ENCODE assay signal across 20 cellular contexts in the genomic region with DNA sequence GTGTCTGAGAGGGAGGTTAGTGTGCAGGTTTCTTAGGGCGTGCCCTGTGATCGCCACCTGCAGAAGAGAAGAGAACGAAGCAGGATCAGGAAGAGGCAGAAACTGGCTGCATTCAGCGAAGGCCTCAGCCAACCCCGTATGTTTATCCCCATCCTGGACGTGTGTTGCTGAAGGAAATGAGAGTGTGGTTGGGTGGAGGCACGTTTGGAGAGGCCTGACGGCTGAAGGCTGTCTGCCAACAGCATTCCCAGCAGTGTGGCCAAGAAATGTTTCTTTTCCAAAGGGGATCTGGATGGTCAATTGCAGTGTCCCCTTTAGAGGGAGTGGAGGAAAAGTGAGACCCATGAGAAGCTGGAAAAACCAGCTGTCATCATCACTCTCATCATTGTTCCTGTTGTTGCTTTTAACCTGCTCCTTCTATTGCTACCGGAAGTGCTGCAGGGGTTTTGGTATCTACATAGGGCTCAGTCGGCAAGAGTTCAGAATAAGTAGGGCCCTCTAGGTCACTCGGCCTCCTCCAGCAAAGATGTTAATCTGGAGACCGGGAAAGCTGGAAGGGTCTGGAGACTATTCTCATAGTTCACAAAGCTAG. TPM values are rescaled to one million over a fixed set of nuclear protein-coding genes. Genes with fewer than 3 reads are reported as not detected.
DNase-seq lines count a peak whose midpoint lies in the region; ATAC-seq and TF ChIP-seq lines count a peak whose summit lies in the region.
"Had no signal": no experiment of that assay in that cellular context is flagged by ENCODE, and none has a peak within 500 bp of the region (broad histone marks: within the 10 kb centered on the region; RNA-seq: fewer than 3 reads in every experiment).

No MANE protein-coding gene starts in this region.

- H3K27me3 ChIP-seq in neural progenitor cell: no peaks in the 10 kb centered on the region
- no peaks in the 10 kb centered on the region for H3K27me3 ChIP-seq in vagina
- H3K27me3 ChIP-seq: ovary had no signal

- H3K27ac ChIP-seq in neural progenitor cell (no peak overlapping the region), vagina (peak overlapping the region; percentile 66)
- H3K27ac ChIP-seq: A549, C4-2B, ovary had no signal

- no peaks in the 10 kb centered on the region for H3K9me3 Mint-ChIP-seq in neural progenitor cell
- H3K9me3 Mint-ChIP-seq: activated CD4-positive, alpha-beta T cell treated with anti-CD3 and anti-CD28 coated beads, Interleukin-2, amount 10 ng/mL, durations not matched to agents 7 days and 5 days; H9; T-cell had no signal

- peaks cover 5% of the 10 kb centered on the region for H3K4me1 ChIP-seq in neural progenitor cell
- peaks cover 59% of the 10 kb centered on the region for H3K4me1 ChIP-seq in vagina
- H3K4me1 ChIP-seq: A549 had no signal

- DNase-seq in left ventricle myocardium superior: no peak
- DNase-seq in Right ventricle myocardium inferior (ENCODE audit: missing footprints): no peak
- DNase-seq in fibroblast of peridontal ligament (ENCODE audit: extremely low read depth): peak; percentile 28
- no peak for DNase-seq in neural progenitor cell (ENCODE audit: low spot score)
- DNase-seq in vagina (ENCODE audit: extremely low spot score in 2 of 2): no peak
- DNase-seq: activated CD4-positive, alpha-beta T cell treated with anti-CD3 and anti-CD28 coated beads, Interleukin-2, amount 10 ng/mL, durations not matched to agents 7 days and 5 days; activated gamma-delta T cell treated with Interleukin-2 at 50 U/mL for 16 hours; H9; NCI-H69; ovary; SHP77; stimulated activated naive CD4-positive, alpha-beta T cell; T-cell had no signal

- no peak overlapping the region for H3K9ac ChIP-seq in neural progenitor cell

- no peaks in the 10 kb centered on the region for H3K79me2 ChIP-seq in neural progenitor cell (ENCODE audit: low read depth)

- H4K20me1 ChIP-seq in neural progenitor cell (ENCODE audit: low read depth): no peaks in the 10 kb centered on the region

- peak overlapping the region; percentile 38 for H3K27ac Mint-ChIP-seq in neural progenitor cell
- H3K27ac Mint-ChIP-seq: activated CD4-positive, alpha-beta T cell treated with anti-CD3 and anti-CD28 coated beads, Interleukin-2, amount 10 ng/mL, durations not matched to agents 7 days and 5 days; T-cell had no signal

- no peak overlapping the region for H3K4me2 ChIP-seq in neural progenitor cell
- H3K4me2 ChIP-seq: A549 had no signal

- H3K4me3 Mint-ChIP-seq in neural progenitor cell: no peak overlapping the region
- H3K4me3 Mint-ChIP-seq: activated CD4-positive, alpha-beta T cell treated with anti-CD3 and anti-CD28 coated beads, Interleukin-2, amount 10 ng/mL, durations not matched to agents 7 days and 5 days; H9; T-cell had no signal

- H3K27me3 Mint-ChIP-seq in neural progenitor cell (ENCODE audit: insufficient read depth, low read depth): peaks cover 5% of the 10 kb centered on the region

- no peak overlapping the region for H2AFZ ChIP-seq in neural progenitor cell (replicated peaks)

- H3K9me3 ChIP-seq in neural progenitor cell (ENCODE audit: low read depth) (no peaks in the 10 kb centered on the region), vagina (no peaks in the 10 kb centered on the region)
- H3K9me3 ChIP-seq: A549, ovary had no signal

- H3K36me3 ChIP-seq in neural progenitor cell: no peaks in the 10 kb centered on the region
- no peaks in the 10 kb centered on the region for H3K36me3 ChIP-seq in vagina
- H3K36me3 ChIP-seq: ovary had no signal

- peaks cover under 1% of the 10 kb centered on the region for H3F3A ChIP-seq in neural progenitor cell (ENCODE audit: low read depth)

- H3K4me3 ChIP-seq in neural progenitor cell: no peak overlapping the region
- no peak overlapping the region for H3K4me3 ChIP-seq in vagina
- H3K4me3 ChIP-seq: A549, GM12878, ovary had no signal

- ATAC-seq in left ventricle myocardium superior (peak; percentile 49), Right ventricle myocardium inferior (no peak), HG03354 (IDR thresholded peaks at IDR 0.05; ENCODE audit: poor library complexity, severe bottlenecking, unreplicated experiment) (no peak), HG02763 (IDR thresholded peaks at IDR 0.05; ENCODE audit: unreplicated experiment) (no peak)
- ATAC-seq in activated CD4-positive, CD25-positive, alpha-beta regulatory T cell treated with anti-CD3 and anti-CD28 coated beads, Interleukin-2, amount 50 U/mL, for 24 hours: no peak
- ATAC-seq: A549, GM12878, left lobe of liver, T-cell had no signal

- no peaks in the 10 kb centered on the region for H3K36me3 Mint-ChIP-seq in neural progenitor cell
- H3K36me3 Mint-ChIP-seq: T-cell had no signal

- peaks cover 15% of the 10 kb centered on the region for H3K4me1 Mint-ChIP-seq in neural progenitor cell
- H3K4me1 Mint-ChIP-seq: activated CD4-positive, alpha-beta T cell treated with anti-CD3 and anti-CD28 coated beads, Interleukin-2, amount 10 ng/mL, durations not matched to agents 7 days and 5 days; T-cell had no signal

- no peak for TF ChIP-seq POLR2A in vagina (IDR thresholded peaks at IDR 0.05)

- TF ChIP-seq CTCF in neural progenitor cell (IDR thresholded peaks at IDR 0.05) (no peak), vagina (IDR thresholded peaks at IDR 0.05) (no peak)

- intact Hi-C loops in left ventricle myocardium superior (cut with micrococcal nuclease): no loop called here
- intact Hi-C loops in Right ventricle myocardium inferior (cut with DNase I): no loop called here
- intact Hi-C loops in vagina (cut with DNase I): no loop called here

RNA-seq across cellular contexts. Expression of gene SLC47A1, which starts 46.5 kb away (rescaled TPM):
- total RNA-seq in left ventricle myocardium superior (4.6 TPM), Right ventricle myocardium inferior (4.6 TPM), neural progenitor cell (ENCODE audit: low replicate concordance) (1.9 and 2.1 TPM in 2 replicates), vagina (29.7 TPM)
- total RNA-seq: activated CD4-positive, alpha-beta T cell treated with anti-CD3 and anti-CD28 coated beads, Interleukin-2, amount 10 ng/mL, durations not matched to agents 7 days and 5 days had no signal
